ENCODE assay signal across 7 cellular contexts in genomic region chr15:22224961-22225360, GRCh38.
DNase-seq lines count a peak whose midpoint lies in the region; ATAC-seq and TF ChIP-seq lines count a peak whose summit lies in the region.
"Not testable (repeated sequence)": the region's sequence is repeated elsewhere in the genome, so short reads cannot be mapped to it uniquely, and the experiment has no call there.

No MANE protein-coding gene starts in this region.

- CTCF ChIA-PET in MCF 10A (lab: Yijun Ruan, JAX), result interaction anchor here (0.6 to 8.6 kb wide), 18 partner anchors 11 to 1962 kb away, joined by 3 to 251 read pairs (median 4); no protein-coding TSS in a partner anchor

- not testable (repeated sequence) for H3K36me3 ChIP-seq in CD4-positive, CD25-positive, alpha-beta regulatory T cell (ENCODE audit: control insufficient read depth, insufficient read depth, low read length); sigmoid colon

- TF ChIP-seq EP300 in sigmoid colon (IDR thresholded peaks at IDR 0.05), result not testable (repeated sequence)

- not testable (repeated sequence) for H3K36me3 Mint-ChIP-seq in CD4-positive, CD25-positive, alpha-beta regulatory T cell; activated T-cell treated with anti-CD3 and anti-CD28 coated beads, Interleukin-2, amount 50 U/mL, for 24 hours (ENCODE audit: low read depth); MCF 10A (ENCODE audit: insufficient read depth, unreplicated experiment); natural killer cell

- DNase-seq in CD4-positive, CD25-positive, alpha-beta regulatory T cell; MCF 10A (ENCODE audit: unreplicated experiment): not testable (repeated sequence)
- peak; percentile 7 for DNase-seq in activated CD4-positive, alpha-beta T cell treated with anti-CD3 and anti-CD28 coated beads for 1 hour
- peak; percentile 26 for DNase-seq in activated T-cell treated with anti-CD3 and anti-CD28 coated beads, Interleukin-2, amount 50 U/mL, for 24 hours
- DNase-seq in Right ventricle myocardium superior (peak; percentile 37), natural killer cell (peak; percentile 17), sigmoid colon (peak; percentile 33)

- not testable (repeated sequence) for H3K4me3 Mint-ChIP-seq in CD4-positive, CD25-positive, alpha-beta regulatory T cell; activated T-cell treated with anti-CD3 and anti-CD28 coated beads, Interleukin-2, amount 50 U/mL, for 24 hours; MCF 10A (ENCODE audit: unreplicated experiment); natural killer cell

- intact Hi-C loops in MCF 10A (cut with micrococcal nuclease); Right ventricle myocardium superior (cut with DNase I); natural killer cell (cut with micrococcal nuclease); sigmoid colon (cut with DNase I): not testable (repeated sequence)

- not testable (repeated sequence) for H3K27me3 Mint-ChIP-seq in CD4-positive, CD25-positive, alpha-beta regulatory T cell; activated T-cell treated with anti-CD3 and anti-CD28 coated beads, Interleukin-2, amount 50 U/mL, for 24 hours; MCF 10A (ENCODE audit: insufficient read depth, unreplicated experiment); natural killer cell (ENCODE audit: low read depth in 2 of 2)

- not testable (repeated sequence) for ATAC-seq in CD4-positive, CD25-positive, alpha-beta regulatory T cell (ENCODE audit: low read depth in 2 of 2); Right ventricle myocardium superior (ENCODE audit: poor library complexity); natural killer cell

- H3K9me3 ChIP-seq in CD4-positive, CD25-positive, alpha-beta regulatory T cell (ENCODE audit: control insufficient read depth in 2 of 2, low read length in 2 of 2); sigmoid colon: not testable (repeated sequence)

- peak overlapping the region in 2 of 3 donors; percentile 71 to 88 for H3K27ac Mint-ChIP-seq in CD4-positive, CD25-positive, alpha-beta regulatory T cell
- not testable (repeated sequence) for H3K27ac Mint-ChIP-seq in activated T-cell treated with anti-CD3 and anti-CD28 coated beads, Interleukin-2, amount 50 U/mL, for 24 hours; natural killer cell
- H3K27ac Mint-ChIP-seq in MCF 10A (ENCODE audit: low read depth, unreplicated experiment), result peak overlapping the region; percentile 39

- not testable (repeated sequence) for H3K9me3 Mint-ChIP-seq in CD4-positive, CD25-positive, alpha-beta regulatory T cell; activated T-cell treated with anti-CD3 and anti-CD28 coated beads, Interleukin-2, amount 50 U/mL, for 24 hours; MCF 10A (ENCODE audit: unreplicated experiment); natural killer cell

- peaks cover 9 to 43% (median 35%) of the 10 kb centered on the region in 4 donors for H3K4me1 Mint-ChIP-seq in CD4-positive, CD25-positive, alpha-beta regulatory T cell
- peaks cover 24% of the 10 kb centered on the region for H3K4me1 Mint-ChIP-seq in activated T-cell treated with anti-CD3 and anti-CD28 coated beads, Interleukin-2, amount 50 U/mL, for 24 hours (ENCODE audit: low read depth)
- not testable (repeated sequence) for H3K4me1 Mint-ChIP-seq in MCF 10A (ENCODE audit: insufficient read depth, unreplicated experiment)
- H3K4me1 Mint-ChIP-seq in natural killer cell, result peaks cover 44 to 59% of the 10 kb centered on the region in 2 donors

- not testable (repeated sequence) for TF ChIP-seq CTCF in MCF 10A (IDR thresholded peaks at IDR 0.05; ENCODE audit: unreplicated experiment); natural killer cell (IDR thresholded peaks at IDR 0.05); sigmoid colon (IDR thresholded peaks at IDR 0.05)

- POLR2A ChIA-PET in MCF 10A (lab: Yijun Ruan, JAX), result interaction anchor here (1.0 to 2.6 kb wide), 4 partner anchors 7 to 1868 kb away, joined by 3 to 16 read pairs (median 6); no protein-coding TSS in a partner anchor

- H3K27me3 ChIP-seq in CD4-positive, CD25-positive, alpha-beta regulatory T cell (ENCODE audit: control insufficient read depth, insufficient read depth, low read length); sigmoid colon: not testable (repeated sequence)

- H3K4me1 ChIP-seq in CD4-positive, CD25-positive, alpha-beta regulatory T cell (ENCODE audit: control insufficient read depth, insufficient read depth, low read length, poor library complexity, severe bottlenecking), result peaks cover 25% of the 10 kb centered on the region
- not testable (repeated sequence) for H3K4me1 ChIP-seq in sigmoid colon

- WGBS in sigmoid colon, 2 donors, result 91 to 93% methylated on average over 7 of the region's 7 CpGs

- BruUV-seq in MCF 10A (replicated peaks; lab: Mats Ljungman, UMichigan), result not testable (repeated sequence)

- H3K4me3 ChIP-seq in CD4-positive, CD25-positive, alpha-beta regulatory T cell (ENCODE audit: low read depth, low read length); sigmoid colon: not testable (repeated sequence)

- H3K27ac ChIP-seq in CD4-positive, CD25-positive, alpha-beta regulatory T cell (ENCODE audit: insufficient read depth, low read length, poor library complexity, severe bottlenecking); sigmoid colon: not testable (repeated sequence)

- TF ChIP-seq POLR2A in sigmoid colon (IDR thresholded peaks at IDR 0.05), result not testable (repeated sequence)
